19 cellular contexts compared by ENCODE assay signal in the genomic region with DNA sequence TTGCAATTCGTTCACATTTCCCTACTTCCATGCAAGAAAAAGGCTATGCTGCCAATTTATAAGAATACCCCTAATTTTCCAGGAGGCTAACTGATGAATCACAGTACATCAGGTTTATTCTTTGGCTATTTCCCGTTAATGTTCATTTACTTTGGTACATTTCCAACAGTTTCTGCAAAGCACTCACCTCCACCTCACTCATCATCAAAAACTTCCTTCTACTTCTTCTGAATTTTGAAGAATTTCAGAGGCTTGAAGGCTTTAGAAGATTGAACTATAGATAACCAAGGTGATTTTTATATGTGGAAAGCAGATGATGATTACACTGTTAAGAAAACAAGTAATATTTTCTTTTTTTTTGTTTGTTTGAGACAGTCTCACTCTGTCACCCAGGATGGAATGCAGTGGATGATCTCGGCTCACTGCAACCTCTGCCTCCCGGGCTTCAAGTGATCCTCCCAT.
DNase-seq lines count a peak whose midpoint lies in the region; ATAC-seq, FAIRE-seq and TF ChIP-seq lines count a peak whose summit lies in the region.
"Had no signal": no experiment of that assay in that cellular context is flagged by ENCODE, and none has a peak within 500 bp of the region (broad histone marks: within the 10 kb centered on the region; RNA-seq: fewer than 3 reads in every experiment).

No MANE protein-coding gene starts in this region.

- intact Hi-C loops in endothelial cell of umbilical vein (cut with micrococcal nuclease) = no loop called here
- intact Hi-C loops in activated T-helper 2 cell treated with anti-CD3 and anti-CD28 coated beads, Interferon-gamma antibody, Interleukin-2, Interleukin-4, amounts not matched to agents 10 μg/mL and 5 μg/mL and 100 μg/mL, durations not matched to agents 14 hours and 24 hours and 36 hours (cut with micrococcal nuclease) = no loop called here

- no peaks in the 10 kb centered on the region for H3K27me3 Mint-ChIP-seq in activated T-helper 2 cell treated with anti-CD3 and anti-CD28 coated beads, Interferon-gamma antibody, Interleukin-2, Interleukin-4, amounts not matched to agents 10 μg/mL and 5 μg/mL and 100 μg/mL, durations not matched to agents 14 hours and 24 hours and 36 hours (ENCODE audit: low read depth)
- H3K27me3 Mint-ChIP-seq: activated naive CD8-positive, alpha-beta T cell treated with anti-CD3 and anti-CD28 coated beads for 36 hours; activated T-cell treated with anti-CD3 and anti-CD28 coated beads, Interleukin-2, amount 50 U/mL, for 24 hours; IgD-negative memory B cell had no signal

- H3K4me3 ChIP-seq in SK-N-SH (ENCODE audit: low read depth in 2 of 2, low read length in 1 of 2) (no peak overlapping the region), endothelial cell of umbilical vein (replicated peaks in 1 of 3; ENCODE audit: insufficient read depth in 1 of 3, low read depth in 1 of 3, low read length in 3 of 3) (no peak overlapping the region)
- H3K4me3 ChIP-seq: BLaER1 treated with 17β-estradiol and CSF1 and Interleukin-3, amounts not matched to agents 10 nM and 100 nM; PC-9; smooth muscle cell; thoracic aorta had no signal

- H3K9me1 ChIP-seq in endothelial cell of umbilical vein (replicated peaks; ENCODE audit: control insufficient read depth, extremely low read depth, insufficient read depth, low read length) = no peaks in the 10 kb centered on the region

- no peak overlapping the region for H3K4me2 ChIP-seq in SK-N-SH
- peak overlapping the region; percentile 40 for H3K4me2 ChIP-seq in endothelial cell of umbilical vein (ENCODE audit: insufficient read depth, low read length)
- H3K4me2 ChIP-seq: BLaER1 treated with 17β-estradiol and CSF1 and Interleukin-3, amounts not matched to agents 10 nM and 100 nM; PC-9; smooth muscle cell had no signal

- no peak for TF ChIP-seq RAD21 in SK-N-SH (IDR thresholded peaks at IDR 0.05; ENCODE audit: low read length)

- peaks cover 0 to 9% of the 10 kb centered on the region in 2 experiments; a peak in 1 of 4 replicates for H3K4me1 ChIP-seq in SK-N-SH (ENCODE audit: control insufficient read depth in 1 of 2, insufficient read depth in 2 of 2, low read depth in 1 of 2, low read length in 1 of 2)
- peaks cover 18% of the 10 kb centered on the region for H3K4me1 ChIP-seq in endothelial cell of umbilical vein (ENCODE audit: control insufficient read depth, extremely low read depth, insufficient read depth, low read length)

- no peak overlapping the region for H3K9ac ChIP-seq in SK-N-SH
- no peak overlapping the region for H3K9ac ChIP-seq in endothelial cell of umbilical vein (replicated peaks; ENCODE audit: extremely low read depth, insufficient read depth, low read length)
- H3K9ac ChIP-seq: BLaER1 treated with 17β-estradiol and CSF1 and Interleukin-3, amounts not matched to agents 10 nM and 100 nM had no signal

- no peak for ATAC-seq in GM18867 (IDR thresholded peaks at IDR 0.05; ENCODE audit: unreplicated experiment)

- peak overlapping the region; percentile 2 to 54; a peak in 3 of 4 replicates for H3K27ac ChIP-seq in SK-N-SH (ENCODE audit: low read depth in 2 of 2, low read length in 1 of 2)
- H3K27ac ChIP-seq in endothelial cell of umbilical vein (ENCODE audit: insufficient read depth, low read depth, low read length) = no peak overlapping the region
- H3K27ac ChIP-seq: BLaER1 treated with 17β-estradiol and CSF1 and Interleukin-3, amounts not matched to agents 10 nM and 100 nM; PC-9; thoracic aorta had no signal

- no peaks in the 10 kb centered on the region for H3K27me3 ChIP-seq in SK-N-SH (ENCODE audit: insufficient read depth)
- no peaks in the 10 kb centered on the region for H3K27me3 ChIP-seq in endothelial cell of umbilical vein (ENCODE audit: control insufficient read depth in 2 of 2, insufficient read depth in 2 of 2, low read length in 2 of 2)
- H3K27me3 ChIP-seq: BLaER1 treated with 17β-estradiol and CSF1 and Interleukin-3, amounts not matched to agents 10 nM and 100 nM had no signal

- TF ChIP-seq CTCF in SK-N-SH (IDR thresholded peaks at IDR 0.05) (no peak), endothelial cell of umbilical vein (IDR thresholded peaks at IDR 0.05; ENCODE audit: extremely low read depth in 1 of 2, insufficient read depth in 1 of 2, low read depth in 1 of 2, low read length in 2 of 2) (no peak)

- H3K9me2 ChIP-seq in SK-N-SH = no peaks in the 10 kb centered on the region

- dilution Hi-C loops in endothelial cell of umbilical vein (cut with MboI; ENCODE audit: extremely low pct_ligation_motif_present, low sequenced_read_pairs) = no loop called here

- H3K36me3 Mint-ChIP-seq in activated T-helper 2 cell treated with anti-CD3 and anti-CD28 coated beads, Interferon-gamma antibody, Interleukin-2, Interleukin-4, amounts not matched to agents 10 μg/mL and 5 μg/mL and 100 μg/mL, durations not matched to agents 14 hours and 24 hours and 36 hours (ENCODE audit: low read depth) = peaks cover 49% of the 10 kb centered on the region

- TF ChIP-seq POLR2A in endothelial cell of umbilical vein (IDR thresholded peaks at IDR 0.05; ENCODE audit: low read depth, low read length) = no peak

- CTCF ChIA-PET in SK-N-SH (lab: Yijun Ruan, JAX) = no interaction called here
- CTCF ChIA-PET in endothelial cell of umbilical vein (lab: Charles Lee) = interaction anchor here (2.0 kb wide), 1 partner anchor 347 kb away, joined by 11 read pairs; no protein-coding TSS in a partner anchor

- TF ChIP-seq EP300 in SK-N-SH (IDR thresholded peaks at IDR 0.05; ENCODE audit: borderline replicate concordance in 1 of 2, low read depth in 1 of 2, low read length in 1 of 2) = 0 out of 4 replicates have a peak, but pooled peaks of 1 of the 2 experiments have one; percentile 68

- 33% methylated on average over 4 of the region's 4 CpGs for whole genome bisulfite sequencing in SK-N-SH (ENCODE audit: low lambda C conversion rate)

- H3K4me1 Mint-ChIP-seq in activated T-helper 2 cell treated with anti-CD3 and anti-CD28 coated beads, Interferon-gamma antibody, Interleukin-2, Interleukin-4, amounts not matched to agents 10 μg/mL and 5 μg/mL and 100 μg/mL, durations not matched to agents 14 hours and 24 hours and 36 hours (ENCODE audit: low read depth) = no peaks in the 10 kb centered on the region
- H3K4me1 Mint-ChIP-seq: activated naive CD8-positive, alpha-beta T cell treated with anti-CD3 and anti-CD28 coated beads for 36 hours; IgD-negative memory B cell had no signal

- peaks cover 34% of the 10 kb centered on the region for H3F3A ChIP-seq in SK-N-SH (replicated peaks; ENCODE audit: insufficient read depth)

- H4K20me1 ChIP-seq in SK-N-SH (ENCODE audit: insufficient read depth) (0 out of 2 replicates have a peak, but pooled peaks cover 4% of the 10 kb centered on the region), endothelial cell of umbilical vein (replicated peaks; ENCODE audit: control insufficient read depth, extremely low read depth, insufficient read depth, low read length) (no peaks in the 10 kb centered on the region)
- H4K20me1 ChIP-seq: BLaER1 treated with 17β-estradiol and CSF1 and Interleukin-3, amounts not matched to agents 10 nM and 100 nM had no signal

- POLR2A ChIA-PET in SK-N-SH (lab: Yijun Ruan, JAX) = no interaction called here
- POLR2A ChIA-PET in endothelial cell of umbilical vein (lab: Charles Lee) = no interaction called here

- peak; percentile 52 for FAIRE-seq in endothelial cell of umbilical vein (lab: Jason Lieb, UNC)

- H3K27ac Mint-ChIP-seq in activated T-helper 2 cell treated with anti-CD3 and anti-CD28 coated beads, Interferon-gamma antibody, Interleukin-2, Interleukin-4, amounts not matched to agents 10 μg/mL and 5 μg/mL and 100 μg/mL, durations not matched to agents 14 hours and 24 hours and 36 hours = no peak overlapping the region
- H3K27ac Mint-ChIP-seq: activated naive CD8-positive, alpha-beta T cell treated with anti-CD3 and anti-CD28 coated beads for 36 hours; activated T-cell treated with anti-CD3 and anti-CD28 coated beads, Interleukin-2, amount 50 U/mL, for 24 hours; IgD-negative memory B cell had no signal

- H3K79me2 ChIP-seq in SK-N-SH (ENCODE audit: insufficient read depth) (no peaks in the 10 kb centered on the region), endothelial cell of umbilical vein (ENCODE audit: control insufficient read depth, insufficient read depth, low read length) (no peaks in the 10 kb centered on the region)

- H3K9me3 ChIP-seq in SK-N-SH = no peaks in the 10 kb centered on the region
- no peaks in the 10 kb centered on the region for H3K9me3 ChIP-seq in endothelial cell of umbilical vein (replicated peaks; ENCODE audit: control insufficient read depth, insufficient read depth, low read length)
- H3K9me3 ChIP-seq: BLaER1 treated with 17β-estradiol and CSF1 and Interleukin-3, amounts not matched to agents 10 nM and 100 nM; thoracic aorta had no signal

- H3K36me3 ChIP-seq in SK-N-SH (replicated peaks in 1 of 2; ENCODE audit: control insufficient read depth in 1 of 2, insufficient read depth in 2 of 2, low read length in 1 of 2) (peaks cover 20 to 39% of the 10 kb centered on the region in 2 experiments), endothelial cell of umbilical vein (ENCODE audit: control insufficient read depth in 2 of 2, extremely low read depth in 1 of 2, insufficient read depth in 2 of 2, low read length in 2 of 2) (peaks cover 3 to 5% of the 10 kb centered on the region in 2 experiments)

- no TSS peak for BruUV-seq in endothelial cell of umbilical vein (replicated peaks; lab: Mats Ljungman, UMichigan)

- H3K9me3 Mint-ChIP-seq in activated T-helper 2 cell treated with anti-CD3 and anti-CD28 coated beads, Interferon-gamma antibody, Interleukin-2, Interleukin-4, amounts not matched to agents 10 μg/mL and 5 μg/mL and 100 μg/mL, durations not matched to agents 14 hours and 24 hours and 36 hours = no peaks in the 10 kb centered on the region
- H3K9me3 Mint-ChIP-seq: activated naive CD8-positive, alpha-beta T cell treated with anti-CD3 and anti-CD28 coated beads for 36 hours; activated T-cell treated with anti-CD3 and anti-CD28 coated beads, Interleukin-2, amount 50 U/mL, for 24 hours; IgD-negative memory B cell had no signal

- DNase-seq in EL = peak; percentile 59
- no peak for DNase-seq in SK-N-SH
- peak; percentile 63 for DNase-seq in endothelial cell of umbilical vein (ENCODE audit: low read depth, low spot score)
- peak; percentile 34 for DNase-seq in non-pigmented ciliary epithelial cell (ENCODE audit: low read depth)
- DNase-seq in islet precursor cell = no peak
- DNase-seq in amniotic stem cell (lab: John Stamatoyannopoulos, UW) = no peak
- no peak for DNase-seq in activated T-helper 2 cell treated with anti-CD3 and anti-CD28 coated beads, Interferon-gamma antibody, Interleukin-2, Interleukin-4, amounts not matched to agents 10 μg/mL and 5 μg/mL and 100 μg/mL, durations not matched to agents 14 hours and 24 hours and 36 hours (ENCODE audit: low spot score)
- DNase-seq: activated naive CD8-positive, alpha-beta T cell treated with anti-CD3 and anti-CD28 coated beads for 36 hours; activated T-cell treated with anti-CD3 and anti-CD28 coated beads, Interleukin-2, amount 50 U/mL, for 24 hours; cerebellar nuclear complex; DMS79; NCI-H2081; occipital lobe had no signal

- H3K4me3 Mint-ChIP-seq in activated T-helper 2 cell treated with anti-CD3 and anti-CD28 coated beads, Interferon-gamma antibody, Interleukin-2, Interleukin-4, amounts not matched to agents 10 μg/mL and 5 μg/mL and 100 μg/mL, durations not matched to agents 14 hours and 24 hours and 36 hours (ENCODE audit: low read depth) = no peak overlapping the region
- H3K4me3 Mint-ChIP-seq: activated naive CD8-positive, alpha-beta T cell treated with anti-CD3 and anti-CD28 coated beads for 36 hours; activated T-cell treated with anti-CD3 and anti-CD28 coated beads, Interleukin-2, amount 50 U/mL, for 24 hours; IgD-negative memory B cell had no signal

- H2AFZ ChIP-seq in SK-N-SH (ENCODE audit: low read depth) = no peak overlapping the region
- H2AFZ ChIP-seq in endothelial cell of umbilical vein (ENCODE audit: low read depth, low read length) = no peak overlapping the region
- H2AFZ ChIP-seq: PC-9 had no signal

Comparison
In these comparisons a context has a peak if more than half of its experiments do, and no peak if none do; other contexts are left out.
1. DNase-seq: peak in EL (single experiment), endothelial cell of umbilical vein (single experiment) and non-pigmented ciliary epithelial cell (single experiment); none in SK-N-SH (single experiment), islet precursor cell (single experiment), amniotic stem cell (single experiment) and activated T-helper 2 cell treated with anti-CD3 and anti-CD28 coated beads, Interferon-gamma antibody, Interleukin-2, Interleukin-4, amounts not matched to agents 10 μg/mL and 5 μg/mL and 100 μg/mL, durations not matched to agents 14 hours and 24 hours and 36 hours (single experiment).